31 cellular contexts compared by ENCODE assay signal in the genomic region with DNA sequence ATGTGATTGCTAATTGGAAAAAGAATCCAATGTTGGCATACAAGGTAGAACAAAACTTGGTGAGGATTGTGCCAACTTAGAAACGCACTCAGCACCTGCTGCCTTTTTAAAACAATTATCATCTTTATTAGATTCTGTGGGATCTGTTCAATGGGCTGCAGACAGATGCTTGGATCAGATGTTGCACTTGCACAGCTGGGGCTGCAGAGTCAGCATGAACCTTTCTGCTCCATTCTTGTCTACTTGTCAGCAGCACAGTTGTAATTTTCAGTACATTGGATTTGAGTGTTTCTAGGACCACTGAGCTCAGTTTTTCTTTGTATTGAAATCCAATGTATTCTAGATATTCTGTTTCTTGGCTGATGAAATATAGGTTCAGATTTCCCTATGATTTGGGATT.
"Had no signal": no experiment of that assay in that cellular context is flagged by ENCODE, and none has a peak within 500 bp of the region (broad histone marks: within the 10 kb centered on the region; RNA-seq: fewer than 3 reads in every experiment).

No MANE protein-coding gene starts in this region.

- H3K36me3 ChIP-seq: adrenal gland, heart left ventricle had no signal

- DNase-seq: activated CD4-positive, alpha-beta memory T cell treated with anti-CD3 and anti-CD28 coated beads for 36 hours; activated CD4-positive, alpha-beta T cell treated with anti-CD3 and anti-CD28 coated beads for 36 hours; activated CD4-positive, alpha-beta T cell treated with anti-CD3 and anti-CD28 coated beads, Interleukin-2, amount 10 ng/mL, durations not matched to agents 24 days and 14 days; activated CD4-positive, CD25-positive, alpha-beta regulatory T cell; activated CD4-positive, CD25-positive, alpha-beta regulatory T cell treated with anti-CD3 and anti-CD28 coated beads, Interleukin-2, amount 50 U/mL, for 72 hours; activated CD8-positive, alpha-beta memory T cell treated with anti-CD3 and anti-CD28 coated beads, Interleukin-2, amount 10 ng/mL, durations not matched to agents 7 days and 5 days; activated CD8-positive, alpha-beta memory T cell treated with anti-CD3 and anti-CD28 coated beads, Interleukin-2, amount 50 U/mL, for 4 hours; activated CD8-positive, alpha-beta T cell treated with anti-CD3 and anti-CD28 coated beads, Interleukin-2, amount 10 ng/mL, durations not matched to agents 7 days and 5 days; activated effector memory CD4-positive, alpha-beta T cell treated with anti-CD3 and anti-CD28 coated beads, Interleukin-2, amount 50 U/mL, for 16 hours; activated naive CD4-positive, alpha-beta T cell treated with anti-CD3 and anti-CD28 coated beads for 36 hours; activated naive CD8-positive, alpha-beta T cell treated with anti-CD3 and anti-CD28 coated beads for 36 hours; activated naive CD8-positive, alpha-beta T cell treated with anti-CD3 and anti-CD28 coated beads, Interleukin-2, amount 50 U/mL, for 24 hours; activated T-cell treated with anti-CD3 and anti-CD28 coated beads, Interleukin-2, amount 50 U/mL, for 1 hour; activated T-cell treated with anti-CD3 and anti-CD28 coated beads, Interleukin-2, amount 50 U/mL, for 48 hours; adrenal gland; amygdala; aorta; body of pancreas; caudate nucleus; dorsolateral prefrontal cortex; effector memory CD4-positive, alpha-beta T cell; endodermal cell; foreskin fibroblast; heart left ventricle; T-helper 2 cell had no signal

- H3K9me3 ChIP-seq: body of pancreas, heart left ventricle had no signal

- H3K27ac Mint-ChIP-seq: activated CD4-positive, alpha-beta memory T cell treated with anti-CD3 and anti-CD28 coated beads for 36 hours; activated CD4-positive, alpha-beta T cell treated with anti-CD3 and anti-CD28 coated beads for 36 hours; activated CD4-positive, alpha-beta T cell treated with anti-CD3 and anti-CD28 coated beads, Interleukin-2, amount 10 ng/mL, durations not matched to agents 24 days and 14 days; activated CD8-positive, alpha-beta memory T cell treated with anti-CD3 and anti-CD28 coated beads, Interleukin-2, amount 10 ng/mL, durations not matched to agents 7 days and 5 days; activated CD8-positive, alpha-beta T cell treated with anti-CD3 and anti-CD28 coated beads, Interleukin-2, amount 10 ng/mL, durations not matched to agents 7 days and 5 days; activated naive CD4-positive, alpha-beta T cell treated with anti-CD3 and anti-CD28 coated beads for 36 hours; activated naive CD4-positive, alpha-beta T cell treated with anti-CD3 and anti-CD28 coated beads, Interleukin-2, amount 50 U/mL, for 24 hours; activated naive CD8-positive, alpha-beta T cell treated with anti-CD3 and anti-CD28 coated beads for 36 hours; activated naive CD8-positive, alpha-beta T cell treated with anti-CD3 and anti-CD28 coated beads, Interleukin-2, amount 50 U/mL, for 24 hours; activated T-helper 1 cell treated with anti-CD3 and anti-CD28 coated beads, Interleukin-12 subunit alpha, Interleukin-12 subunit beta, Interleukin-2, Interleukin-4 antibody, amounts not matched to agents 30 ng/mL and 10 ng/mL and 1 ng/mL, durations not matched to agents 14 hours and 24 hours and 36 hours; activated T-helper 2 cell treated with anti-CD3 and anti-CD28 coated beads, Interferon-gamma antibody, Interleukin-2, Interleukin-4, amounts not matched to agents 10 μg/mL and 5 μg/mL and 100 μg/mL, durations not matched to agents 14 hours and 24 hours and 36 hours; dendritic cell treated with granulocyte-macrophage colony-stimulating factor and Interleukin-4, amounts not matched to agents 40 ng/mL and 50 ng/mL, for 4 days; endodermal cell had no signal

- H3K4me1 Mint-ChIP-seq: activated CD4-positive, alpha-beta T cell treated with anti-CD3 and anti-CD28 coated beads for 36 hours; activated CD4-positive, alpha-beta T cell treated with anti-CD3 and anti-CD28 coated beads, Interleukin-2, amount 10 ng/mL, durations not matched to agents 24 days and 14 days; activated CD8-positive, alpha-beta memory T cell treated with anti-CD3 and anti-CD28 coated beads, Interleukin-2, amount 10 ng/mL, durations not matched to agents 7 days and 5 days; activated naive CD4-positive, alpha-beta T cell treated with anti-CD3 and anti-CD28 coated beads, Interleukin-2, amount 50 U/mL, for 24 hours; activated naive CD8-positive, alpha-beta T cell treated with anti-CD3 and anti-CD28 coated beads for 36 hours; activated naive CD8-positive, alpha-beta T cell treated with anti-CD3 and anti-CD28 coated beads, Interleukin-2, amount 50 U/mL, for 24 hours had no signal

- H3K36me3 Mint-ChIP-seq: activated CD4-positive, alpha-beta memory T cell treated with anti-CD3 and anti-CD28 coated beads for 36 hours; activated CD8-positive, alpha-beta memory T cell treated with anti-CD3 and anti-CD28 coated beads, Interleukin-2, amount 10 ng/mL, durations not matched to agents 7 days and 5 days; activated naive CD4-positive, alpha-beta T cell treated with anti-CD3 and anti-CD28 coated beads, Interleukin-2, amount 50 U/mL, for 24 hours; activated naive CD8-positive, alpha-beta T cell treated with anti-CD3 and anti-CD28 coated beads for 36 hours had no signal

- H3K27me3 Mint-ChIP-seq: activated CD4-positive, alpha-beta memory T cell treated with anti-CD3 and anti-CD28 coated beads for 36 hours; activated CD4-positive, alpha-beta T cell treated with anti-CD3 and anti-CD28 coated beads for 36 hours; activated CD4-positive, alpha-beta T cell treated with anti-CD3 and anti-CD28 coated beads, Interleukin-2, amount 10 ng/mL, durations not matched to agents 24 days and 14 days; activated CD8-positive, alpha-beta memory T cell treated with anti-CD3 and anti-CD28 coated beads, Interleukin-2, amount 10 ng/mL, durations not matched to agents 7 days and 5 days; activated naive CD4-positive, alpha-beta T cell treated with anti-CD3 and anti-CD28 coated beads, Interleukin-2, amount 50 U/mL, for 24 hours; activated naive CD8-positive, alpha-beta T cell treated with anti-CD3 and anti-CD28 coated beads for 36 hours; activated naive CD8-positive, alpha-beta T cell treated with anti-CD3 and anti-CD28 coated beads, Interleukin-2, amount 50 U/mL, for 24 hours; dendritic cell treated with granulocyte-macrophage colony-stimulating factor and Interleukin-4, amounts not matched to agents 40 ng/mL and 50 ng/mL, for 4 days had no signal

- H3K4me3 ChIP-seq: adrenal gland, body of pancreas, coronary artery, dorsolateral prefrontal cortex, heart left ventricle had no signal

- H3K27me3 ChIP-seq: adrenal gland, body of pancreas, heart left ventricle had no signal

- H3K4me3 Mint-ChIP-seq: activated CD4-positive, alpha-beta memory T cell treated with anti-CD3 and anti-CD28 coated beads for 36 hours; activated CD4-positive, alpha-beta T cell treated with anti-CD3 and anti-CD28 coated beads for 36 hours; activated CD4-positive, alpha-beta T cell treated with anti-CD3 and anti-CD28 coated beads, Interleukin-2, amount 10 ng/mL, durations not matched to agents 24 days and 14 days; activated CD8-positive, alpha-beta memory T cell treated with anti-CD3 and anti-CD28 coated beads, Interleukin-2, amount 10 ng/mL, durations not matched to agents 7 days and 5 days; activated CD8-positive, alpha-beta T cell treated with anti-CD3 and anti-CD28 coated beads, Interleukin-2, amount 10 ng/mL, durations not matched to agents 7 days and 5 days; activated naive CD4-positive, alpha-beta T cell treated with anti-CD3 and anti-CD28 coated beads for 36 hours; activated naive CD4-positive, alpha-beta T cell treated with anti-CD3 and anti-CD28 coated beads, Interleukin-2, amount 50 U/mL, for 24 hours; activated naive CD8-positive, alpha-beta T cell treated with anti-CD3 and anti-CD28 coated beads for 36 hours; activated naive CD8-positive, alpha-beta T cell treated with anti-CD3 and anti-CD28 coated beads, Interleukin-2, amount 50 U/mL, for 24 hours; activated T-helper 1 cell treated with anti-CD3 and anti-CD28 coated beads, Interleukin-12 subunit alpha, Interleukin-12 subunit beta, Interleukin-2, Interleukin-4 antibody, amounts not matched to agents 30 ng/mL and 10 ng/mL and 1 ng/mL, durations not matched to agents 14 hours and 24 hours and 36 hours; dendritic cell treated with granulocyte-macrophage colony-stimulating factor and Interleukin-4, amounts not matched to agents 40 ng/mL and 50 ng/mL, for 4 days; endodermal cell had no signal

- ATAC-seq: activated CD4-positive, alpha-beta T cell treated with anti-CD3 and anti-CD28 coated beads for 36 hours; activated CD8-positive, alpha-beta memory T cell treated with anti-CD3 and anti-CD28 coated beads, Interleukin-2, amount 10 ng/mL, durations not matched to agents 7 days and 5 days; activated CD8-positive, alpha-beta T cell treated with anti-CD3 and anti-CD28 coated beads, Interleukin-2, amount 10 ng/mL, durations not matched to agents 7 days and 5 days; activated naive CD8-positive, alpha-beta T cell treated with anti-CD3 and anti-CD28 coated beads, Interleukin-2, amount 50 U/mL, for 24 hours; body of pancreas; esophagus mucosa; heart left ventricle had no signal

- H3K4me1 ChIP-seq: adrenal gland, body of pancreas, heart left ventricle had no signal

- H3K27ac ChIP-seq: adrenal gland, body of pancreas, coronary artery, dorsolateral prefrontal cortex, heart left ventricle had no signal
